ENCODE assay signal across 1 cellular context in the genomic region with DNA sequence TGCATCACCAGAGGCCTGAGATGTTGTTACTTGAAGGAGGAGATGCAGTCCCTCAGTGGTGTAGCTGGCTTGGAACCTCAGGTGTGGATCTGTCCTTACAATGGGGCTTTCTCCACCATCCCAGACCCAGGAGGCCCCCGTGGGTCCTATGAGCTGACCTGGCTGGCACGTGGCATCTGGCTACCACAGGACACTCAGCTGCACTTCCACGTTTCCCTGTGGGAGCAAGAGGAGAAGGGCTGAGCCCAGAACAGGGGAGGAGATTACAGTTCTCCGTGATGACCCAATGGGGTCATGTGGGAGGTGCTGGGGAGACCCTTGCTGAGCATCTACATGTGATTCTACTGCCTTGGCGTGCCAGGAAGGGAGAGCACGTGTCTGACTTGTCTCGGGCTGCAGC.
TF ChIP-seq lines count a peak whose summit lies in the region.

No MANE protein-coding gene starts in this region.

TF ChIP-seq in H1, 55 proteins besides CTCF, POLR2A, EP300 and RAD21:
- no peak for TF ChIP-seq PHF8 (conservative IDR thresholded peaks at IDR 0.05; ENCODE audit: low read depth, low read length)
- TF ChIP-seq, protein P1, sequence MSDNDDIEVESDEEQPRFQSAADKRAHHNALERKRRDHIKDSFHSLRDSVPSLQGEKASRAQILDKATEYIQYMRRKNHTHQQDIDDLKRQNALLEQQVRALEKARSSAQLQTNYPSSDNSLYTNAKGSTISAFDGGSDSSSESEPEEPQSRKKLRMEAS (IDR thresholded peaks at IDR 0.05) = no peak
- TF ChIP-seq, protein P2, sequence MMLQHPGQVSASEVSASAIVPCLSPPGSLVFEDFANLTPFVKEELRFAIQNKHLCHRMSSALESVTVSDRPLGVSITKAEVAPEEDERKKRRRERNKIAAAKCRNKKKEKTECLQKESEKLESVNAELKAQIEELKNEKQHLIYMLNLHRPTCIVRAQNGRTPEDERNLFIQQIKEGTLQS (IDR thresholded peaks at IDR 0.05; ENCODE audit: insufficient read depth, low read depth, low read length) = no peak
- TF ChIP-seq CREB1 (IDR thresholded peaks at IDR 0.05) = no peak
- TF ChIP-seq, protein P3, sequence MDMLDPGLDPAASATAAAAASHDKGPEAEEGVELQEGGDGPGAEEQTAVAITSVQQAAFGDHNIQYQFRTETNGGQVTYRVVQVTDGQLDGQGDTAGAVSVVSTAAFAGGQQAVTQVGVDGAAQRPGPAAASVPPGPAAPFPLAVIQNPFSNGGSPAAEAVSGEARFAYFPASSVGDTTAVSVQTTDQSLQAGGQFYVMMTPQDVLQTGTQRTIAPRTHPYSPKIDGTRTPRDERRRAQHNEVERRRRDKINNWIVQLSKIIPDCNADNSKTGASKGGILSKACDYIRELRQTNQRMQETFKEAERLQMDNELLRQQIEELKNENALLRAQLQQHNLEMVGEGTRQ (IDR thresholded peaks at IDR 0.05; ENCODE audit: low read length) = no peak
